2 cellular contexts compared by ENCODE assay signal in genomic region chr17:32879143-32879542, GRCh38.
TF ChIP-seq lines count a peak whose summit lies in the region.

No MANE protein-coding gene starts in this region.

TF ChIP-seq in HepG2, 621 proteins besides CTCF, POLR2A, EP300 and RAD21 (continues in another document):
- TF ChIP-seq ZFYVE20 (CRISPR knock-in tag; IDR thresholded peaks at IDR 0.05; ENCODE audit: borderline replicate concordance, low read depth), result no peak
- TF ChIP-seq TERF1 (CRISPR knock-in tag; IDR thresholded peaks at IDR 0.05), result no peak
- no peak for TF ChIP-seq ZKSCAN5 (CRISPR knock-in tag; IDR thresholded peaks at IDR 0.05)
- no peak for TF ChIP-seq PAF1 (CRISPR knock-in tag; IDR thresholded peaks at IDR 0.05)
- no peak for TF ChIP-seq TEAD2 (CRISPR knock-in tag; IDR thresholded peaks at IDR 0.05)
- no peak for TF ChIP-seq ESRRA (CRISPR knock-in tag; IDR thresholded peaks at IDR 0.05; ENCODE audit: low read depth)
- TF ChIP-seq ZNF776 (CRISPR knock-in tag; IDR thresholded peaks at IDR 0.05), result no peak
- TF ChIP-seq ZNF607 (CRISPR knock-in tag; IDR thresholded peaks at IDR 0.05; ENCODE audit: borderline replicate concordance), result no peak
- TF ChIP-seq, protein P1, sequence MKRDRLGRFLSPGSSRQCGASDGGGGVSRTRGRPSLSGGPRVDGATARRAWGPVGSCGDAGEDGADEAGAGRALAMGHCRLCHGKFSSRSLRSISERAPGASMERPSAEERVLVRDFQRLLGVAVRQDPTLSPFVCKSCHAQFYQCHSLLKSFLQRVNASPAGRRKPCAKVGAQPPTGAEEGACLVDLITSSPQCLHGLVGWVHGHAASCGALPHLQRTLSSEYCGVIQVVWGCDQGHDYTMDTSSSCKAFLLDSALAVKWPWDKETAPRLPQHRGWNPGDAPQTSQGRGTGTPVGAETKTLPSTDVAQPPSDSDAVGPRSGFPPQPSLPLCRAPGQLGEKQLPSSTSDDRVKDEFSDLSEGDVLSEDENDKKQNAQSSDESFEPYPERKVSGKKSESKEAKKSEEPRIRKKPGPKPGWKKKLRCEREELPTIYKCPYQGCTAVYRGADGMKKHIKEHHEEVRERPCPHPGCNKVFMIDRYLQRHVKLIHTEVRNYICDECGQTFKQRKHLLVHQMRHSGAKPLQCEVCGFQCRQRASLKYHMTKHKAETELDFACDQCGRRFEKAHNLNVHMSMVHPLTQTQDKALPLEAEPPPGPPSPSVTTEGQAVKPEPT (CRISPR knock-in tag; IDR thresholded peaks at IDR 0.05; ENCODE audit: low read depth), result no peak
- TF ChIP-seq NPAS2 (CRISPR knock-in tag; IDR thresholded peaks at IDR 0.05; ENCODE audit: borderline replicate concordance), result no peak
- TF ChIP-seq THAP11 (CRISPR knock-in tag; IDR thresholded peaks at IDR 0.05), result no peak
- no peak for TF ChIP-seq ZNF780A (CRISPR knock-in tag; IDR thresholded peaks at IDR 0.05)
- TF ChIP-seq FLYWCH1 (CRISPR knock-in tag; IDR thresholded peaks at IDR 0.05), result no peak
- no peak for TF ChIP-seq SCMH1 (CRISPR knock-in tag; IDR thresholded peaks at IDR 0.05; ENCODE audit: borderline replicate concordance)
- TF ChIP-seq, protein P2, sequence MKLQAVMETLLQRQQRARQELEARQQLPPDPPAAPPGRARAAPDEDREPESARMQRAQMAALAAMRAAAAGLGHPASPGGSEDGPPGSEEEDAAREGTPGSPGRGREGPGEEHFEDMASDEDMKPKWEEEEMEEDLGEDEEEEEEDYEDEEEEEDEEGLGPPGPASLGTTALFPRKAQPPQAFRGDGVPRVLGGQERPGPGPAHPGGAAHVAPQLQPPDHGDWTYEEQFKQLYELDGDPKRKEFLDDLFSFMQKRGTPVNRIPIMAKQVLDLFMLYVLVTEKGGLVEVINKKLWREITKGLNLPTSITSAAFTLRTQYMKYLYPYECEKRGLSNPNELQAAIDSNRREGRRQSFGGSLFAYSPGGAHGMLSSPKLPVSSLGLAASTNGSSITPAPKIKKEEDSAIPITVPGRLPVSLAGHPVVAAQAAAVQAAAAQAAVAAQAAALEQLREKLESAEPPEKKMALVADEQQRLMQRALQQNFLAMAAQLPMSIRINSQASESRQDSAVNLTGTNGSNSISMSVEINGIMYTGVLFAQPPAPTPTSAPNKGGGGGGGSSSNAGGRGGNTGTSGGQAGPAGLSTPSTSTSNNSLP (IDR thresholded peaks at IDR 0.05; ENCODE audit: low read depth, low read length), result peak; percentile 63; the same call in 1 of the 2 replicates
- TF ChIP-seq SMARCC2 (IDR thresholded peaks at IDR 0.05), result no peak
- TF ChIP-seq FIP1L1 (IDR thresholded peaks at IDR 0.05; ENCODE audit: borderline replicate concordance, insufficient read depth, low read depth, low read length), result no peak
- TF ChIP-seq NONO (IDR thresholded peaks at IDR 0.05), result no peak
- TF ChIP-seq NONO (CRISPR knock-in tag; conservative IDR thresholded peaks at IDR 0.05), result no peak
- TF ChIP-seq IKZF1 (IDR thresholded peaks at IDR 0.05), result no peak
- TF ChIP-seq NKX3-1 (CRISPR knock-in tag; IDR thresholded peaks at IDR 0.05), result no peak
- no peak for TF ChIP-seq HDAC1 (CRISPR knock-in tag; IDR thresholded peaks at IDR 0.05)
- no peak for TF ChIP-seq FOXP1 (IDR thresholded peaks at IDR 0.05)
- peak; percentile 48; the same call in 1 of the 2 replicates for TF ChIP-seq FOXP1 (CRISPR knock-in tag; IDR thresholded peaks at IDR 0.05)
- TF ChIP-seq ZNF614 (CRISPR knock-in tag; IDR thresholded peaks at IDR 0.05; ENCODE audit: borderline replicate concordance), result no peak
- no peak for TF ChIP-seq NFE2L2 (IDR thresholded peaks at IDR 0.05; ENCODE audit: low read length)
- TF ChIP-seq PITX1 (CRISPR knock-in tag; IDR thresholded peaks at IDR 0.05), result no peak
- TF ChIP-seq, protein P3, sequence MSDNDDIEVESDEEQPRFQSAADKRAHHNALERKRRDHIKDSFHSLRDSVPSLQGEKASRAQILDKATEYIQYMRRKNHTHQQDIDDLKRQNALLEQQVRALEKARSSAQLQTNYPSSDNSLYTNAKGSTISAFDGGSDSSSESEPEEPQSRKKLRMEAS (IDR thresholded peaks at IDR 0.05), result no peak
- 0 out of 2 replicates have a peak, but pooled peaks have one; percentile 26 for TF ChIP-seq MAFF (IDR thresholded peaks at IDR 0.05; ENCODE audit: low read depth, low read length)
- no peak for TF ChIP-seq CBX5 (CRISPR knock-in tag; IDR thresholded peaks at IDR 0.05; ENCODE audit: borderline replicate concordance)
- TF ChIP-seq ZBTB20 (CRISPR knock-in tag; IDR thresholded peaks at IDR 0.05; ENCODE audit: borderline replicate concordance, low read depth), result no peak
- TF ChIP-seq RFX3 (CRISPR knock-in tag; IDR thresholded peaks at IDR 0.05), result no peak
- TF ChIP-seq MZF1 (CRISPR knock-in tag; IDR thresholded peaks at IDR 0.05; ENCODE audit: borderline replicate concordance), result no peak
- no peak for TF ChIP-seq SRF (IDR thresholded peaks at IDR 0.05; ENCODE audit: low read depth, low read length)
- 0 out of 4 replicates have a peak, but pooled peaks of 1 of the 2 experiments have one; percentile 6 for TF ChIP-seq MAFK (conservative IDR thresholded peaks at IDR 0.05 in 1 of 2, IDR thresholded peaks at IDR 0.05 in 1 of 2; ENCODE audit: low read length in 2 of 2)
- TF ChIP-seq ZNF772 (CRISPR knock-in tag; IDR thresholded peaks at IDR 0.05), result no peak
- no peak for TF ChIP-seq ASH2L (IDR thresholded peaks at IDR 0.05; ENCODE audit: insufficient read length, low read depth, low read length)
- no peak for TF ChIP-seq STAT5B (CRISPR knock-in tag; IDR thresholded peaks at IDR 0.05)
- no peak for TF ChIP-seq ZNF564 (CRISPR knock-in tag; IDR thresholded peaks at IDR 0.05)
- TF ChIP-seq NFE2 (CRISPR knock-in tag; IDR thresholded peaks at IDR 0.05), result no peak

TF ChIP-seq in liver, 16 proteins besides CTCF, POLR2A, EP300 and RAD21:
- TF ChIP-seq JUND (IDR thresholded peaks at IDR 0.05), result no peak
- TF ChIP-seq FOXA1 (IDR thresholded peaks at IDR 0.05), result no peak
- peak; percentile 43 to 50 for TF ChIP-seq HNF4A (conservative IDR thresholded peaks at IDR 0.05)
- no peak for TF ChIP-seq RXRA (IDR thresholded peaks at IDR 0.05)
- no peak for TF ChIP-seq NR2F2 (IDR thresholded peaks at IDR 0.05)
